10 cellular contexts compared by ENCODE assay signal in genomic region chrX:47501226-47502071, GRCh38. TPM values are rescaled to one million over a fixed set of nuclear protein-coding genes. Genes with fewer than 3 reads are reported as not detected.
DNase-seq lines count a peak whose midpoint lies in the region; ATAC-seq, FAIRE-seq and TF ChIP-seq lines count a peak whose summit lies in the region.
"Had no signal": no experiment of that assay in that cellular context is flagged by ENCODE, and none has a peak within 500 bp of the region (broad histone marks: within the 10 kb centered on the region; RNA-seq: fewer than 3 reads in every experiment).

No MANE protein-coding gene starts in this region.

- peaks cover 0 to 30% of the 10 kb centered on the region in 2 donors for H3K27me3 ChIP-seq in breast epithelium

- H3K9me3 Mint-ChIP-seq in MCF 10A (ENCODE audit: unreplicated experiment) = no peaks in the 10 kb centered on the region

- no peaks in the 10 kb centered on the region for H3K9me3 ChIP-seq in breast epithelium

- no peaks in the 10 kb centered on the region for H3K4me1 Mint-ChIP-seq in MCF 10A (ENCODE audit: insufficient read depth, unreplicated experiment)

- no TSS peak for BruUV-seq in MCF 10A (replicated peaks; lab: Mats Ljungman, UMichigan)

- TF ChIP-seq POLR2A in breast epithelium (IDR thresholded peaks at IDR 0.05) = no peak

- ATAC-seq in GM21529 (IDR thresholded peaks at IDR 0.05; ENCODE audit: unreplicated experiment) = no peak

- peak; percentile 75 for DNase-seq in MCF 10A (ENCODE audit: unreplicated experiment)
- DNase-seq in breast epithelium (ENCODE audit: low spot score in 2 of 2) = no peak
- DNase-seq in SK-MEL-5 (ENCODE audit: low read depth, low spot score) = peak; percentile 56
- peak; percentile 66 to 85 for DNase-seq in foreskin fibroblast
- peak; percentile 20 for DNase-seq in urothelium cell line (ENCODE audit: low spot score)
- no peak for DNase-seq in effector CD4-positive, alpha-beta T cell
- DNase-seq in stimulated activated CD4-positive, alpha-beta T cell treated with anti-CD3 and anti-CD28 coated beads, Interleukin-2, amount 100 ng/mL, for 48 hours = no peak
- DNase-seq: activated T-cell treated with anti-CD3 and anti-CD28 coated beads, Interleukin-2, amount 50 U/mL, for 1 hour had no signal

- H3K27ac ChIP-seq in breast epithelium = peak overlapping the region in 1 of 2 donors; percentile 32

- in situ Hi-C loops in SK-MEL-5 (cut with HindIII; ENCODE audit: low pct_unique_long_range_greater_than_20kb, low sequenced_read_pairs) = no loop called here

- H3K4me3 Mint-ChIP-seq in MCF 10A (ENCODE audit: unreplicated experiment) = no peak overlapping the region

- no peak for FAIRE-seq in urothelium cell line (lab: Jason Lieb, UNC)

- TF ChIP-seq CTCF in MCF 10A (IDR thresholded peaks at IDR 0.05; ENCODE audit: unreplicated experiment) = no peak
- TF ChIP-seq CTCF in breast epithelium (IDR thresholded peaks at IDR 0.05) = no peak
- TF ChIP-seq CTCF in foreskin fibroblast (IDR thresholded peaks at IDR 0.05; ENCODE audit: low read depth, low read length) = no peak

- H3K36me3 ChIP-seq in breast epithelium = no peaks in the 10 kb centered on the region

- CTCF ChIA-PET in MCF 10A (lab: Yijun Ruan, JAX) = interaction anchor here (0.6 to 3.9 kb wide), 8 partner anchors 14 to 463 kb away, joined by 3 to 26 read pairs (median 3); no protein-coding TSS in a partner anchor

- no peaks in the 10 kb centered on the region for H3K4me1 ChIP-seq in breast epithelium

- H3K27ac Mint-ChIP-seq in MCF 10A (ENCODE audit: low read depth, unreplicated experiment) = no peak overlapping the region

- no peaks in the 10 kb centered on the region for H3K36me3 Mint-ChIP-seq in MCF 10A (ENCODE audit: insufficient read depth, unreplicated experiment)

- POLR2A ChIA-PET in MCF 10A (lab: Yijun Ruan, JAX) = interaction anchor here (0.6 to 1.5 kb wide), 5 partner anchors 14 to 31 kb away, joined by 3 to 8 read pairs (median 5); no protein-coding TSS in a partner anchor

- intact Hi-C loops in MCF 10A (cut with micrococcal nuclease) = no loop called here
- intact Hi-C loops in breast epithelium (cut with DNase I; ENCODE audit: low total_unique reads) = no loop called here

- no peak overlapping the region for H3K4me3 ChIP-seq in breast epithelium
- H3K4me3 ChIP-seq in foreskin fibroblast (ENCODE audit: low read depth in 1 of 2, low read length in 2 of 2) = no peak overlapping the region
- H3K4me3 ChIP-seq: coronary artery had no signal

- no peaks in the 10 kb centered on the region for H3K27me3 Mint-ChIP-seq in MCF 10A (ENCODE audit: insufficient read depth, unreplicated experiment)

RNA-seq across cellular contexts. Expression of gene ZNF41, which starts 18.4 kb away (rescaled TPM):
- total RNA-seq in MCF 10A (2022) (5.6 and 7.0 TPM in 2 replicates), breast epithelium (10 to 100 TPM in 1 of 3 donors, 1 to 10 TPM in 2; 7.2 to 14.0 (median 9.2) TPM)
- 4.5 TPM in 2 replicates for total RNA-seq in SK-MEL-5 (2014; rRNA removed; shearing (Covaris generic))
- polyA plus RNA-seq in SK-MEL-5 (2015; cell fraction: cytosol; rRNA removed) = 2.3 and 5.5 TPM in 2 replicates
- polyA plus RNA-seq in SK-MEL-5 (2015; cell fraction: nucleus; rRNA removed) = 7.2 and 9.0 TPM in 2 replicates

RNA-seq across cellular contexts. Expression of gene ARAF, which starts 59.6 kb away (rescaled TPM):
- total RNA-seq in MCF 10A (2022) (53.2 and 63.5 TPM in 2 replicates), breast epithelium (10 to 100 TPM; 27.9 to 37.6 (median 30.6) TPM)
- 14.5 and 20.1 TPM in 2 replicates for total RNA-seq in SK-MEL-5 (2014; rRNA removed; shearing (Covaris generic))
- 47.4 and 55.2 TPM in 2 replicates for polyA plus RNA-seq in SK-MEL-5 (2015; cell fraction: cytosol; rRNA removed)
- polyA plus RNA-seq in SK-MEL-5 (2015; cell fraction: nucleus; rRNA removed) = 84.2 and 98.9 TPM in 2 replicates

Comparison
In these comparisons a context has a peak if more than half of its experiments do, and no peak if none do; other contexts are left out.
1. DNase-seq: peak in MCF 10A (single experiment), SK-MEL-5 (single experiment), foreskin fibroblast (2 of 2) and urothelium cell line (single experiment); none in breast epithelium (0 of 2), effector CD4-positive, alpha-beta T cell (single experiment) and stimulated activated CD4-positive, alpha-beta T cell treated with anti-CD3 and anti-CD28 coated beads, Interleukin-2, amount 100 ng/mL, for 48 hours (0 of 2).